18 cellular contexts compared by ENCODE assay signal in genomic region chr20:37296371-37296770, GRCh38. TPM values are rescaled to one million over a fixed set of nuclear protein-coding genes. Genes with fewer than 3 reads are reported as not detected.
DNase-seq lines count a peak whose midpoint lies in the region; ATAC-seq, FAIRE-seq and TF ChIP-seq lines count a peak whose summit lies in the region.
"Had no signal": no experiment of that assay in that cellular context is flagged by ENCODE, and none has a peak within 500 bp of the region (broad histone marks: within the 10 kb centered on the region; RNA-seq: fewer than 3 reads in every experiment).

No MANE protein-coding gene starts in this region.

- H3K4me1 ChIP-seq in muscle layer of duodenum (ENCODE audit: control insufficient read depth in 1 of 2, insufficient read depth in 2 of 2, low read length in 2 of 2) (peaks cover 31 to 50% of the 10 kb centered on the region in 2 donors), PC-9 (replicated peaks; ENCODE audit: insufficient read depth) (peaks cover 23% of the 10 kb centered on the region)

- H3K79me2 ChIP-seq in PC-9 (ENCODE audit: low read depth) = peaks cover 59% of the 10 kb centered on the region

- no peak for FAIRE-seq in bronchial epithelial cell (lab: Jason Lieb, UNC)

- CTCF ChIA-PET in PC-9 (lab: Charles Lee) = no interaction called here

- peaks cover 6% of the 10 kb centered on the region for H3K36me3 ChIP-seq in bronchial epithelial cell (ENCODE audit: control insufficient read depth, insufficient read depth, low read length)
- H3K36me3 ChIP-seq in muscle layer of duodenum (ENCODE audit: control insufficient read depth in 1 of 2, insufficient read depth in 2 of 2, low read length in 2 of 2) = peaks cover 2 to 6% of the 10 kb centered on the region in 2 donors
- H3K36me3 ChIP-seq in PC-9 (ENCODE audit: low read depth) = peaks cover 10% of the 10 kb centered on the region; the same call in 1 of the 2 replicates

- no peaks in the 10 kb centered on the region for H3K9me2 ChIP-seq in PC-9 (ENCODE audit: insufficient read depth)

- ATAC-seq in GM18505 (IDR thresholded peaks at IDR 0.05; ENCODE audit: unreplicated experiment) (no peak), HG02642 (IDR thresholded peaks at IDR 0.05; ENCODE audit: poor library complexity, unreplicated experiment) (no peak)

- DNase-seq in CD1c-positive myeloid dendritic cell (ENCODE audit: extremely low spot score) (peak; percentile 50), MV-4-11 (lab: John Stamatoyannopoulos, UW) (peak; percentile 46), bronchial epithelial cell (ENCODE audit: low read depth) (peak; percentile 20), PC-9 (no peak)
- DNase-seq in activated naive CD4-positive, alpha-beta T cell (lab: John Stamatoyannopoulos, UW) = no peak
- DNase-seq: activated CD4-positive, alpha-beta T cell treated with anti-CD3 and anti-CD28 coated beads, Interleukin-2, amount 50 U/mL, for 48 hours; activated effector memory CD4-positive, alpha-beta T cell treated with anti-CD3 and anti-CD28 coated beads, Interleukin-2, amount 50 U/mL, for 16 hours; CD4-positive, CD25-positive, alpha-beta regulatory T cell; cerebellar nuclear complex; GDM1; H7; NCI-H1694; NCI-H82; T-helper 1 cell had no signal

- no peak overlapping the region for H2AFZ ChIP-seq in PC-9

- no peak for TF ChIP-seq POLR2A in GM18505 (IDR thresholded peaks at IDR 0.05; ENCODE audit: borderline replicate concordance, extremely low read depth, insufficient read depth, insufficient read length)

- BruUV-seq in PC-9 (replicated peaks; lab: Mats Ljungman, UMichigan) = no TSS peak

- peaks cover 26% of the 10 kb centered on the region; the same call in 1 of the 2 replicates for H3F3A ChIP-seq in PC-9 (ENCODE audit: insufficient read depth, low read depth)

- H3K4me2 ChIP-seq in PC-9 = no peak overlapping the region

- POLR2A ChIA-PET in PC-9 (lab: Charles Lee; ENCODE audit: unreplicated experiment) = no interaction called here

- intact Hi-C loops in PC-9 (cut with micrococcal nuclease; ENCODE audit: unreplicated experiment) = no loop called here

- H3K27ac ChIP-seq in muscle layer of duodenum (ENCODE audit: low read length) (peak overlapping the region; percentile 88), PC-9 (no peak overlapping the region)

- H3K4me3 ChIP-seq in bronchial epithelial cell (ENCODE audit: low read depth, low read length) (no peak overlapping the region), muscle layer of duodenum (ENCODE audit: low read depth in 1 of 2, low read length in 2 of 2) (no peak overlapping the region), PC-9 (no peak overlapping the region)
- H3K4me3 ChIP-seq: right atrium auricular region had no signal

- H3K9me3 ChIP-seq in muscle layer of duodenum (ENCODE audit: control insufficient read depth in 1 of 2, low read length in 2 of 2) (no peaks in the 10 kb centered on the region), PC-9 (ENCODE audit: insufficient read depth, low read depth) (no peaks in the 10 kb centered on the region)
- H3K9me3 ChIP-seq: right atrium auricular region had no signal

- H3K27me3 ChIP-seq in bronchial epithelial cell (ENCODE audit: control insufficient read depth, insufficient read depth, low read length) (no peaks in the 10 kb centered on the region), muscle layer of duodenum (ENCODE audit: low read depth, low read length) (no peaks in the 10 kb centered on the region), PC-9 (ENCODE audit: insufficient read depth, low read depth) (no peaks in the 10 kb centered on the region)
- H3K27me3 ChIP-seq: right atrium auricular region had no signal

- TF ChIP-seq CTCF in bronchial epithelial cell (IDR thresholded peaks at IDR 0.05; ENCODE audit: insufficient read depth, low read length, severe bottlenecking) = no peak
- TF ChIP-seq CTCF in PC-9 (conservative IDR thresholded peaks at IDR 0.05) = no peak

- H4K20me1 ChIP-seq in PC-9 (ENCODE audit: insufficient read depth) = peaks cover 10% of the 10 kb centered on the region

RNA-seq across cellular contexts. Expression of gene MANBAL, which starts 6.9 kb away (rescaled TPM):
- total RNA-seq in bronchial epithelial cell (14.8 and 21.1 TPM in 2 replicates), PC-9 (2021) (44.6 and 65.7 TPM in 2 replicates)

RNA-seq across cellular contexts. Expression of gene GHRH, which starts 34.8 kb away (rescaled TPM):
- not detected in 2 replicates for total RNA-seq in bronchial epithelial cell
- total RNA-seq in PC-9 (2021) = not detected in 2 replicates
- total RNA-seq: CD4-positive, CD25-positive, alpha-beta regulatory T cell; H7 had no signal

RNA-seq across cellular contexts. Expression of gene SRC, which starts 49.6 kb away (rescaled TPM):
- total RNA-seq in bronchial epithelial cell (16.6 and 18.2 TPM in 2 replicates), PC-9 (2021) (56.8 and 58.4 TPM in 2 replicates)

Comparison
In these comparisons a context has a peak if more than half of its experiments do, and no peak if none do; other contexts are left out.
1. DNase-seq: peak in CD1c-positive myeloid dendritic cell (single experiment), MV-4-11 (single experiment) and bronchial epithelial cell (single experiment); none in PC-9 (0 of 2) and activated naive CD4-positive, alpha-beta T cell (0 of 4).